25 cellular contexts compared by ENCODE assay signal in genomic region chr1:30449003-30449402, GRCh38.
DNase-seq lines count a peak whose midpoint lies in the region; FAIRE-seq and TF ChIP-seq lines count a peak whose summit lies in the region.
"Had no signal": no experiment of that assay in that cellular context is flagged by ENCODE, and none has a peak within 500 bp of the region (broad histone marks: within the 10 kb centered on the region; RNA-seq: fewer than 3 reads in every experiment).

No MANE protein-coding gene starts in this region.

- peak; percentile 28 for DNase-seq in right atrium auricular region (ENCODE audit: low spot score)
- no peak for DNase-seq in cardiac septum (ENCODE audit: low spot score)
- DNase-seq in bronchial epithelial cell (ENCODE audit: low read depth) = no peak
- DNase-seq in islet precursor cell = peak; percentile 33
- no peak for DNase-seq in H7
- DNase-seq in BE2C = no peak
- DNase-seq in NCI-H2227 treated with DMSO at 0.1 percent for 48 hours (lab: John Stamatoyannopoulos, UW) = no peak
- DNase-seq: Caco-2; CD8-positive, alpha-beta T cell; DMS 273 treated with DMSO at 0.1 percent for 48 hours; DMS79 treated with DMSO at 0.1 percent for 48 hours; GF-D8; Karpas-422; NCI-H1092 treated with DMSO at 0.1 percent for 48 hours; NCI-H1436 treated with DMSO at 0.1 percent for 48 hours; NCI-H187 treated with DMSO at 0.1 percent for 48 hours; NCI-H2171 treated with DMSO at 0.1 percent for 48 hours; NCI-H446; NCI-H526; NCI-H82; NK-92 treated with Interleukin-12 subunit alpha and Interleukin-12 subunit beta, amount 100 ng/mL, for 24 hours; PC-9; SJCRH30 had no signal

- FAIRE-seq in bronchial epithelial cell (lab: Jason Lieb, UNC) = peak; percentile 72
- FAIRE-seq: A549 had no signal

- TF ChIP-seq CTCF in right atrium auricular region (IDR thresholded peaks at IDR 0.05) = no peak
- TF ChIP-seq CTCF in bronchial epithelial cell (IDR thresholded peaks at IDR 0.05; ENCODE audit: insufficient read depth, low read length, severe bottlenecking) = no peak
- TF ChIP-seq CTCF in BE2C (IDR thresholded peaks at IDR 0.05; ENCODE audit: low read depth, low read length) = no peak

- no peaks in the 10 kb centered on the region for H3K4me1 ChIP-seq in right atrium auricular region
- H3K4me1 ChIP-seq in BE2C = no peaks in the 10 kb centered on the region
- H3K4me1 ChIP-seq: A549, Caco-2, SJCRH30 had no signal

- intact Hi-C loops in cardiac septum (cut with DNase I) = no loop called here

- H3K9me3 ChIP-seq in right atrium auricular region = peaks cover 0 to 9% of the 10 kb centered on the region in 2 donors
- H3K9me3 ChIP-seq in BE2C = no peaks in the 10 kb centered on the region
- H3K9me3 ChIP-seq: A549, Caco-2, SJCRH30 had no signal

- H3K36me3 ChIP-seq in right atrium auricular region (no peaks in the 10 kb centered on the region), bronchial epithelial cell (ENCODE audit: control insufficient read depth, insufficient read depth, low read length) (no peaks in the 10 kb centered on the region), H7 (replicated peaks; ENCODE audit: control insufficient read depth, insufficient read depth, low read length) (no peaks in the 10 kb centered on the region), BE2C (no peaks in the 10 kb centered on the region)
- H3K36me3 ChIP-seq: SJCRH30 had no signal

- H3K27me3 ChIP-seq in right atrium auricular region = no peaks in the 10 kb centered on the region
- no peaks in the 10 kb centered on the region for H3K27me3 ChIP-seq in bronchial epithelial cell (ENCODE audit: control insufficient read depth, insufficient read depth, low read length)
- H3K27me3 ChIP-seq in H7 (ENCODE audit: control insufficient read depth, insufficient read depth, low read length) = no peaks in the 10 kb centered on the region
- no peaks in the 10 kb centered on the region for H3K27me3 ChIP-seq in BE2C
- H3K27me3 ChIP-seq: SJCRH30 had no signal

- no peak overlapping the region for H3K4me3 ChIP-seq in right atrium auricular region
- no peak overlapping the region for H3K4me3 ChIP-seq in bronchial epithelial cell (ENCODE audit: low read depth, low read length)
- no peak overlapping the region for H3K4me3 ChIP-seq in H7 (ENCODE audit: insufficient read depth, low read depth, low read length)
- no peak overlapping the region for H3K4me3 ChIP-seq in BE2C (ENCODE audit: low read depth, low read length)
- H3K4me3 ChIP-seq: A549, PC-9, SJCRH30 had no signal

- H3K27ac ChIP-seq in right atrium auricular region = no peak overlapping the region
- H3K27ac ChIP-seq: A549, C4-2B, PC-9, SJCRH30 had no signal

Comparison
In these comparisons a context has a peak if more than half of its experiments do, and no peak if none do; other contexts are left out.
1. DNase-seq: peak in right atrium auricular region (single experiment) and islet precursor cell (single experiment); none in cardiac septum (single experiment), bronchial epithelial cell (single experiment), H7 (single experiment), BE2C (single experiment) and NCI-H2227 treated with DMSO at 0.1 percent for 48 hours (single experiment).